Comparison of ENCODE assay signal across 8 cellular contexts in the genomic region with DNA sequence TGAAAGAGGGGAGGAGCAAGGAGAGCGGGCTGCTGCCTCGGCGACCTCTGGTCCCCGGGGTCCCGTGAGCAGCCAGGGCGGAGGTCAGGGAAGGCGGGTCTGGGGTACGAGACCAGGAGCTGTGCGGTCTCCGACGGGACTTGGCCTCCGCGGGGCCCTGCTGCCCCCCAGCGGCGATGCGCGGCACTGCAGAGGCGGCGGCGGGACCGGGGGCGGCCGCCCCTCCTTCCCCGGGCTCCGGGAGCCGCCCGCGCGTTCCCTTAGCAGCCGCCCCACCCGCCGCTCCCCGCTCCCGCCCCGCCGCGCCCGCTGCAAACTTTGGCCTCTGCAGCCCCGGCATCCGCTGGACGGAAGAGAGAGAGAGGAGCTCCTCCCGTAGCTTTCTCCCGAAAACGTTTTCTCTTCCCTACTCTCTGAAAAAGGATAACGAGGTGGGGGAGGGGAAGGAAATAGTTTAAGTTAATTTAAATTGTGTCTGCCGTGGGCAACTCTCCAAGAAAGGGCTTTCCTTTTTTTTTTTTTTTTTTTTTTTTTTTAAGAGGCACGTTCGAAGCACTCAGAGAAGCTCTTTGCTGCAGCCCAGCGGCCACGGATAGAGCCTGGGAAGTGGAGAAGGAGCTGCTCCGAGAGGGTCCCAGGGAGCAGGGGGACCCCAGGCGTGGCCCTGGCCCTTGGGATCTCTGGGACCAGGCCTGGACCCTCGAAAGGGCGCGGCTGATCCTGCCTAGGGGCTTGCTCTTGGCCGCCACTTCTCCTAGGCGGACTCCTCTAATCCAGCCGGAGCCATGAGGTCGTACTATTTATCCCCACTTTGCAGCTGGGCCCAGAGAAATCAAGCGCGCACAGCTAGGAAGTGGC. TPM values are rescaled to one million over a fixed set of nuclear protein-coding genes. Genes with fewer than 3 reads are reported as not detected.
DNase-seq lines count a peak whose midpoint lies in the region; ATAC-seq and TF ChIP-seq lines count a peak whose summit lies in the region.

No MANE protein-coding gene starts in this region.

- no peak overlapping the region for H3K27ac Mint-ChIP-seq in activated naive CD8-positive, alpha-beta T cell treated with anti-CD3 and anti-CD28 coated beads for 36 hours

- H3K79me2 ChIP-seq in SU-DHL-6 (ENCODE audit: insufficient read depth, low read length), result no peaks in the 10 kb centered on the region

- no peak for TF ChIP-seq POLR2A in heart left ventricle (IDR thresholded peaks at IDR 0.05)
- TF ChIP-seq POLR2A in prostate gland (IDR thresholded peaks at IDR 0.05), result no peak
- no peak for TF ChIP-seq POLR2A in upper lobe of left lung (IDR thresholded peaks at IDR 0.05)

- H2AFZ ChIP-seq in SU-DHL-6 (ENCODE audit: low read depth, low read length, severe bottlenecking), result no peak overlapping the region

- H3K4me2 ChIP-seq in SU-DHL-6 (ENCODE audit: low read depth, low read length, poor library complexity, severe bottlenecking), result peak overlapping the region; percentile 52

- H3K4me1 ChIP-seq in heart left ventricle, result peaks cover 0 to 13% (median 7%) of the 10 kb centered on the region in 12 donors
- no peaks in the 10 kb centered on the region for H3K4me1 ChIP-seq in prostate gland (replicated peaks)
- H3K4me1 ChIP-seq in upper lobe of left lung, result peaks cover 5 to 8% (median 7%) of the 10 kb centered on the region in 4 donors

- H3K4me3 ChIP-seq in SU-DHL-6 (ENCODE audit: insufficient read depth, low read length, poor library complexity, severe bottlenecking), result peak overlapping the region; percentile 31
- H3K4me3 ChIP-seq in heart left ventricle, result peak overlapping the region in 10 of 12 donors; percentile 20 to 51 (median 38)
- peak overlapping the region; percentile 20 to 22 for H3K4me3 ChIP-seq in prostate gland
- H3K4me3 ChIP-seq in upper lobe of left lung, result peak overlapping the region in 3 of 4 donors; percentile 14 to 42 (median 38)

- H3F3A ChIP-seq in SU-DHL-6 (ENCODE audit: insufficient read depth), result no peaks in the 10 kb centered on the region

- TF ChIP-seq EP300 in upper lobe of left lung (IDR thresholded peaks at IDR 0.05), result no peak

- H3K27ac ChIP-seq in SU-DHL-6 (ENCODE audit: low read depth, low read length) (no peak overlapping the region), heart left ventricle (peak overlapping the region in 11 of 12 donors; percentile 46 to 77 (median 59)), prostate gland (no peak overlapping the region), upper lobe of left lung (peak overlapping the region in 1 of 4 donors; percentile 27)

- in situ Hi-C loops in KBM-7 (cut with MboI; ENCODE audit: low pct_unique_long_range_greater_than_20kb, low sequenced_read_pairs), result no loop called here

- H3K9me3 Mint-ChIP-seq in activated naive CD8-positive, alpha-beta T cell treated with anti-CD3 and anti-CD28 coated beads for 36 hours, result no peaks in the 10 kb centered on the region

- no peaks in the 10 kb centered on the region for H3K9me2 ChIP-seq in SU-DHL-6 (replicated peaks; ENCODE audit: insufficient read depth, low read length)

- H3K9me3 ChIP-seq in SU-DHL-6 (ENCODE audit: insufficient read depth, low read length), result no peaks in the 10 kb centered on the region
- H3K9me3 ChIP-seq in heart left ventricle, result no peaks in the 10 kb centered on the region
- no peaks in the 10 kb centered on the region for H3K9me3 ChIP-seq in prostate gland
- H3K9me3 ChIP-seq in upper lobe of left lung, result no peaks in the 10 kb centered on the region

- intact Hi-C loops in heart left ventricle (cut with DNase I), result loop anchor here in 7 of 10 donors (2.0 to 10.0 kb wide), 5 partner anchors 1268 to 1835 kb away; no protein-coding TSS in a partner anchor
- intact Hi-C loops in prostate gland (cut with DNase I), result loop anchor here (5.0 kb wide), 1 partner anchor 1268 kb away; no protein-coding TSS in a partner anchor

- no peak overlapping the region for H3K9ac ChIP-seq in SU-DHL-6 (ENCODE audit: low read length)

- H3K36me3 ChIP-seq in SU-DHL-6 (ENCODE audit: low read length) (no peaks in the 10 kb centered on the region), heart left ventricle (no peaks in the 10 kb centered on the region), prostate gland (no peaks in the 10 kb centered on the region), upper lobe of left lung (no peaks in the 10 kb centered on the region)

- 3 to 4% (median 4%) methylated on average over 39 to 61 of the region's 61 CpGs for WGBS in heart left ventricle, 4 donors
- WGBS in prostate gland, result 5% methylated on average over 54 of the region's 61 CpGs
- 1 to 15% methylated on average over 22 to 31 of the region's 61 CpGs for WGBS in upper lobe of left lung, 2 donors

- ATAC-seq in heart left ventricle (peak; percentile 78 to 95 (median 90)), upper lobe of left lung (ENCODE audit: low FRiP score in 2 of 2) (peak; percentile 67 to 97)

- H4K20me1 ChIP-seq in SU-DHL-6 (ENCODE audit: low read depth, low read length), result no peaks in the 10 kb centered on the region

- peak; percentile 88 for DNase-seq in DMS 273 (lab: John Stamatoyannopoulos, UW; ENCODE audit: unreplicated experiment)
- DNase-seq in DMS 273 treated with DMSO at 0.1 percent for 48 hours (lab: John Stamatoyannopoulos, UW), result no peak
- DNase-seq in KBM-7, result peak; percentile 73
- peak; percentile 87 for DNase-seq in activated naive CD8-positive, alpha-beta T cell treated with anti-CD3 and anti-CD28 coated beads for 36 hours
- DNase-seq in heart left ventricle, result peak; percentile 83 to 91 (median 86)
- DNase-seq in prostate gland (ENCODE audit: low spot score), result peak; percentile 22
- DNase-seq in upper lobe of left lung, result peak; percentile 54 to 96

- peak overlapping the region; percentile 74 for H3K4me3 Mint-ChIP-seq in activated naive CD8-positive, alpha-beta T cell treated with anti-CD3 and anti-CD28 coated beads for 36 hours

- H3K36me3 Mint-ChIP-seq in activated naive CD8-positive, alpha-beta T cell treated with anti-CD3 and anti-CD28 coated beads for 36 hours, result no peaks in the 10 kb centered on the region

- peaks cover 9% of the 10 kb centered on the region for H3K27me3 Mint-ChIP-seq in activated naive CD8-positive, alpha-beta T cell treated with anti-CD3 and anti-CD28 coated beads for 36 hours

- TF ChIP-seq CTCF in SU-DHL-6 (IDR thresholded peaks at IDR 0.05; ENCODE audit: insufficient read depth, low read length, poor library complexity, severe bottlenecking) (peak; percentile 51), heart left ventricle (IDR thresholded peaks at IDR 0.05) (peak; percentile 70 to 99 (median 92)), prostate gland (IDR thresholded peaks at IDR 0.05) (peak; percentile 68 to 94 (median 77)), upper lobe of left lung (IDR thresholded peaks at IDR 0.05) (peak; percentile 90 to 98 (median 92))

- peaks cover 3% of the 10 kb centered on the region for H3K4me1 Mint-ChIP-seq in activated naive CD8-positive, alpha-beta T cell treated with anti-CD3 and anti-CD28 coated beads for 36 hours

- no peaks in the 10 kb centered on the region for H3K27me3 ChIP-seq in SU-DHL-6 (ENCODE audit: low read length)
- H3K27me3 ChIP-seq in heart left ventricle, result peaks cover 0 to 16% (median 0%) of the 10 kb centered on the region in 9 donors
- no peaks in the 10 kb centered on the region for H3K27me3 ChIP-seq in prostate gland (replicated peaks; ENCODE audit: insufficient read depth)
- H3K27me3 ChIP-seq in upper lobe of left lung, result no peaks in the 10 kb centered on the region

RNA-seq across cellular contexts. Expression of a gene that starts 43.2 kb away (rescaled TPM):
- total RNA-seq in activated naive CD8-positive, alpha-beta T cell treated with anti-CD3 and anti-CD28 coated beads for 36 hours, result not detected
- total RNA-seq in heart left ventricle (not detected), prostate gland (10 to 100 TPM in 1 of 2 donors, not detected in 1; 15.6 TPM), upper lobe of left lung (not detected)
- polyA plus RNA-seq in heart left ventricle, result not detected

Comparison
In these comparisons a context has a peak if more than half of its experiments do, and no peak if none do; other contexts are left out.
1. H3K27ac ChIP-seq: peak in heart left ventricle (11 of 12); none in SU-DHL-6 (single experiment) and prostate gland (0 of 2).
2. Peak in every context shown above with its lines, with median percentiles within 50 percentile points of each other: H3K4me3 ChIP-seq and CTCF ChIP-seq.